In genomic region chr3:150412599-150413069, GRCh38 we compare ENCODE assay signal across 8 cellular contexts. TPM values are rescaled to one million over a fixed set of nuclear protein-coding genes. Genes with fewer than 3 reads are reported as not detected.
DNase-seq lines count a peak whose midpoint lies in the region; ATAC-seq and TF ChIP-seq lines count a peak whose summit lies in the region.

No MANE protein-coding gene starts in this region.

- TF ChIP-seq CTCF in BE2C (IDR thresholded peaks at IDR 0.05; ENCODE audit: low read depth, low read length) (no peak), GM23338 (conservative IDR thresholded peaks at IDR 0.05; ENCODE audit: low read depth in 2 of 2) (no peak)

- no peak overlapping the region for H2AFZ ChIP-seq in GM23338

- H3K79me2 ChIP-seq in GM23338 (replicated peaks; ENCODE audit: insufficient read depth) = peaks cover 80% of the 10 kb centered on the region

- H3K27me3 ChIP-seq in BE2C (no peaks in the 10 kb centered on the region), GM23338 (ENCODE audit: insufficient read depth) (no peaks in the 10 kb centered on the region), endocrine pancreas (ENCODE audit: control insufficient read depth, insufficient read depth, low read length) (no peaks in the 10 kb centered on the region)

- no peaks in the 10 kb centered on the region for H3K9me3 Mint-ChIP-seq in GM23338
- H3K9me3 Mint-ChIP-seq in natural killer cell treated with Interleukin-12 subunit alpha and Interleukin-12 subunit beta and Interleukin-15 and Interleukin-18, amount 100 ng/mL, for 72 hours = no peaks in the 10 kb centered on the region

- H3K36me3 ChIP-seq in BE2C = peaks cover 5% of the 10 kb centered on the region
- no peaks in the 10 kb centered on the region for H3K36me3 ChIP-seq in GM23338 (ENCODE audit: insufficient read depth)
- H3K36me3 ChIP-seq in endocrine pancreas (ENCODE audit: control insufficient read depth, insufficient read depth, low read length) = no peaks in the 10 kb centered on the region

- no peak for ATAC-seq in GM23338
- ATAC-seq in natural killer cell treated with Interleukin-12 subunit alpha and Interleukin-12 subunit beta and Interleukin-15 and Interleukin-18, amount 100 ng/mL, for 72 hours = no peak

- H3K9me2 ChIP-seq in GM23338 (ENCODE audit: insufficient read depth) = no peaks in the 10 kb centered on the region

- H3K4me1 Mint-ChIP-seq in GM23338 = peaks cover 34% of the 10 kb centered on the region; the same call in 2 of the 3 replicates
- H3K4me1 Mint-ChIP-seq in natural killer cell treated with Interleukin-12 subunit alpha and Interleukin-12 subunit beta and Interleukin-15 and Interleukin-18, amount 100 ng/mL, for 72 hours (ENCODE audit: low read depth in 2 of 2) = peaks cover 49 to 57% of the 10 kb centered on the region in 2 donors

- H3K36me3 Mint-ChIP-seq in GM23338 (ENCODE audit: low read depth) = peaks cover 15% of the 10 kb centered on the region
- H3K36me3 Mint-ChIP-seq in natural killer cell treated with Interleukin-12 subunit alpha and Interleukin-12 subunit beta and Interleukin-15 and Interleukin-18, amount 100 ng/mL, for 72 hours = peaks cover 16% of the 10 kb centered on the region

- H3K4me1 ChIP-seq in BE2C = peaks cover 7% of the 10 kb centered on the region
- peaks cover 30% of the 10 kb centered on the region for H3K4me1 ChIP-seq in GM23338 (ENCODE audit: insufficient read depth)
- H3K4me1 ChIP-seq in endocrine pancreas (ENCODE audit: control insufficient read depth, insufficient read depth, low read length) = peaks cover 27% of the 10 kb centered on the region

- no peak overlapping the region for H3K27ac ChIP-seq in GM23338 (ENCODE audit: low read depth)

- H3K27ac Mint-ChIP-seq in GM23338 = no peak overlapping the region
- H3K27ac Mint-ChIP-seq in natural killer cell treated with Interleukin-12 subunit alpha and Interleukin-12 subunit beta and Interleukin-15 and Interleukin-18, amount 100 ng/mL, for 72 hours = peak overlapping the region; percentile 52 to 62

- H3F3A ChIP-seq in GM23338 (replicated peaks; ENCODE audit: low read depth) = 0 out of 2 replicates have a peak, but pooled peaks cover 3% of the 10 kb centered on the region

- H3K4me3 Mint-ChIP-seq in GM23338 = peak overlapping the region; percentile 78
- H3K4me3 Mint-ChIP-seq in natural killer cell treated with Interleukin-12 subunit alpha and Interleukin-12 subunit beta and Interleukin-15 and Interleukin-18, amount 100 ng/mL, for 72 hours = peak overlapping the region; percentile 87

- DNase-seq in BE2C (no peak), GM23338 (ENCODE audit: low spot score) (no peak), SIG-M5 treated with dmso at 0.1 percent for 504 hours (lab: John Stamatoyannopoulos, UW; ENCODE audit: unreplicated experiment) (peak; percentile 87), NCI-H446 treated with DMSO at 0.1 percent for 48 hours (lab: John Stamatoyannopoulos, UW) (no peak), nucleus accumbens (lab: John Stamatoyannopoulos, UW) (no peak), SHP77 (lab: John Stamatoyannopoulos, UW) (no peak)
- peak; percentile 60 for DNase-seq in natural killer cell treated with Interleukin-12 subunit alpha and Interleukin-12 subunit beta and Interleukin-15 and Interleukin-18, amount 100 ng/mL, for 72 hours (ENCODE audit: low spot score)

- H3K4me2 ChIP-seq in GM23338 = peak overlapping the region; percentile 95

- no peak overlapping the region for H3K9ac ChIP-seq in endocrine pancreas (ENCODE audit: control insufficient read depth, insufficient read depth, low read length)

- H3K27me3 Mint-ChIP-seq in GM23338 (ENCODE audit: insufficient read depth, low read depth, poor library complexity) = peaks cover 7% of the 10 kb centered on the region
- no peaks in the 10 kb centered on the region for H3K27me3 Mint-ChIP-seq in natural killer cell treated with Interleukin-12 subunit alpha and Interleukin-12 subunit beta and Interleukin-15 and Interleukin-18, amount 100 ng/mL, for 72 hours

- H3K4me3 ChIP-seq in BE2C (ENCODE audit: low read depth, low read length) (peak overlapping the region; percentile 96), GM23338 (peak overlapping the region; percentile 77), endocrine pancreas (ENCODE audit: control insufficient read depth, insufficient read depth, low read length) (peak overlapping the region; percentile 99)

- H3K9me3 ChIP-seq in BE2C = no peaks in the 10 kb centered on the region
- no peaks in the 10 kb centered on the region for H3K9me3 ChIP-seq in endocrine pancreas (ENCODE audit: control insufficient read depth, low read length)

- H4K20me1 ChIP-seq in GM23338 (replicated peaks; ENCODE audit: insufficient read depth) = peaks cover 32% of the 10 kb centered on the region

TF ChIP-seq in GM23338, 12 proteins besides CTCF, POLR2A, EP300 and RAD21 (continues in another document):
- no peak for TF ChIP-seq JUNB (IDR thresholded peaks at IDR 0.05; ENCODE audit: unreplicated experiment)
- TF ChIP-seq CREB1 (CRISPR knock-in tag; IDR thresholded peaks at IDR 0.05; ENCODE audit: low read depth) = no peak
- no peak for TF ChIP-seq ZNF331 (CRISPR knock-in tag; IDR thresholded peaks at IDR 0.05; ENCODE audit: low read depth)
- no peak for TF ChIP-seq POLR2AphosphoS5 (IDR thresholded peaks at IDR 0.05; ENCODE audit: low read depth)
- TF ChIP-seq NANOG (IDR thresholded peaks at IDR 0.05; ENCODE audit: borderline replicate concordance) = no peak
- TF ChIP-seq ZNF462 (CRISPR knock-in tag; IDR thresholded peaks at IDR 0.05) = no peak
- no peak for TF ChIP-seq EZH2phosphoT487 (IDR thresholded peaks at IDR 0.05; ENCODE audit: unreplicated experiment)

RNA-seq across cellular contexts. Expression of gene TSC22D2, which starts 4.5 kb away (rescaled TPM):
- polyA plus RNA-seq in BE2C (2012; ENCODE audit: insufficient read depth, insufficient read length, low read depth) = 8.9 TPM
- total RNA-seq in GM23338 (2014; rRNA removed; shearing (Covaris generic)) = 18.6 and 23.3 TPM in 2 replicates
- 33.8 and 34.2 TPM in 2 replicates for polyA plus RNA-seq in GM23338 (2016; fragmentation: Nextera tagmentation; extraction: Ambion mirVana)
- total RNA-seq in natural killer cell treated with Interleukin-12 subunit alpha and Interleukin-12 subunit beta and Interleukin-15 and Interleukin-18, amount 100 ng/mL, for 72 hours = 10 to 100 TPM; 18.7 to 23.7 TPM

Comparison
In these comparisons a context has a peak if more than half of its experiments do, and no peak if none do; other contexts are left out.
1. DNase-seq: peak in SIG-M5 treated with dmso at 0.1 percent for 504 hours (single experiment) and natural killer cell treated with Interleukin-12 subunit alpha and Interleukin-12 subunit beta and Interleukin-15 and Interleukin-18, amount 100 ng/mL, for 72 hours (single experiment); none in BE2C (single experiment), GM23338 (single experiment), NCI-H446 treated with DMSO at 0.1 percent for 48 hours (single experiment), nucleus accumbens (0 of 56) and SHP77 (0 of 2).
2. Peak in every context shown above with its lines, with median percentiles within 50 percentile points of each other: H3K4me3 ChIP-seq.